Comparison of ENCODE assay signal across 8 cellular contexts in genomic region chr19:1057185-1057857, GRCh38. TPM values are rescaled to one million over a fixed set of nuclear protein-coding genes. Genes with fewer than 3 reads are reported as not detected.
DNase-seq lines count a peak whose midpoint lies in the region; ATAC-seq and TF ChIP-seq lines count a peak whose summit lies in the region.

No MANE protein-coding gene starts in this region.

- H3K27me3 ChIP-seq in left ventricle myocardium inferior (ENCODE audit: low read depth) = no peaks in the 10 kb centered on the region
- H3K27me3 ChIP-seq in transverse colon = no peaks in the 10 kb centered on the region

- TF ChIP-seq EP300 in transverse colon (IDR thresholded peaks at IDR 0.05; ENCODE audit: low read depth) = no peak

- H3K27me3 Mint-ChIP-seq in effector memory CD8-positive, alpha-beta T cell = no peaks in the 10 kb centered on the region

- peaks cover 17 to 18% of the 10 kb centered on the region in 2 donors for H3K4me1 Mint-ChIP-seq in effector memory CD8-positive, alpha-beta T cell (ENCODE audit: low read depth in 2 of 2)

- intact Hi-C loops in left cardiac atrium (cut with DNase I) = no loop called here
- intact Hi-C loops in left ventricle myocardium inferior (cut with micrococcal nuclease) = no loop called here
- intact Hi-C loops in transverse colon (cut with DNase I; ENCODE audit: low total_unique reads) = no loop called here

- WGBS in transverse colon (ENCODE audit: low coverage in 1 of 2), 2 donors = 50 to 53% methylated on average over 1 to 3 of the region's 3 CpGs

- ATAC-seq in left cardiac atrium = peak in 1 of 2 donors; percentile 27
- peak; percentile 86 for ATAC-seq in effector memory CD8-positive, alpha-beta T cell (replicated peaks)
- ATAC-seq in GM19397 (IDR thresholded peaks at IDR 0.05; ENCODE audit: unreplicated experiment) = no peak
- ATAC-seq in GM21825 (IDR thresholded peaks at IDR 0.05; ENCODE audit: unreplicated experiment) = no peak

- no peak for TF ChIP-seq CTCF in left ventricle myocardium inferior (IDR thresholded peaks at IDR 0.05; ENCODE audit: borderline replicate concordance)
- TF ChIP-seq CTCF in transverse colon (IDR thresholded peaks at IDR 0.05) = peak in 3 of 5 experiments; percentile 15 to 42 (median 28)

- H3K27ac Mint-ChIP-seq in effector memory CD8-positive, alpha-beta T cell = peak overlapping the region; percentile 33 to 60

- DNase-seq in left cardiac atrium (peak; percentile 9), left ventricle myocardium inferior (no peak), RPMI8226 (peak; percentile 75), transverse colon (no peak), SKM-1 (lab: John Stamatoyannopoulos, UW; ENCODE audit: unreplicated experiment) (no peak)
- DNase-seq in effector memory CD8-positive, alpha-beta T cell = no peak

- H3K9me3 ChIP-seq in left ventricle myocardium inferior (replicated peaks) = peaks cover 49% of the 10 kb centered on the region
- H3K9me3 ChIP-seq in transverse colon = peaks cover 0 to 13% of the 10 kb centered on the region in 2 donors

- H3K36me3 Mint-ChIP-seq in effector memory CD8-positive, alpha-beta T cell (ENCODE audit: insufficient read depth) = peaks cover 17% of the 10 kb centered on the region

- H3K9me3 Mint-ChIP-seq in effector memory CD8-positive, alpha-beta T cell = no peaks in the 10 kb centered on the region

- H3K27ac ChIP-seq in left ventricle myocardium inferior (replicated peaks) = no peak overlapping the region
- no peak overlapping the region for H3K27ac ChIP-seq in transverse colon

- H3K4me1 ChIP-seq in left ventricle myocardium inferior = no peaks in the 10 kb centered on the region
- no peaks in the 10 kb centered on the region for H3K4me1 ChIP-seq in transverse colon

- H3K4me3 ChIP-seq in left ventricle myocardium inferior (no peak overlapping the region), transverse colon (no peak overlapping the region)

- in situ Hi-C loops in transverse colon (cut with MboI; ENCODE audit: low pct_ligation_motif_present in 1 of 4, low pct_unique_long_range_greater_than_20kb in 1 of 4, low sequenced_read_pairs in 3 of 4) = no loop called here

- no peak for TF ChIP-seq POLR2A in transverse colon (IDR thresholded peaks at IDR 0.05)

- peak overlapping the region; percentile 30 for H3K4me3 Mint-ChIP-seq in effector memory CD8-positive, alpha-beta T cell

- peaks cover 48% of the 10 kb centered on the region for H3K36me3 ChIP-seq in left ventricle myocardium inferior
- H3K36me3 ChIP-seq in transverse colon = no peaks in the 10 kb centered on the region

RNA-seq across cellular contexts. Expression of gene ARHGAP45, which starts 9.6 kb away (rescaled TPM):
- 10 to 100 TPM; 10.6 to 12.6 TPM for total RNA-seq in left cardiac atrium
- total RNA-seq in left ventricle myocardium inferior = 4.8 TPM
- total RNA-seq in transverse colon = 100 to 1,000 TPM in 1 of 4 donors, 10 to 100 TPM in 2, 1 to 10 TPM in 1; 10.0 to 174 (median 76.9) TPM

RNA-seq across cellular contexts. Expression of gene ABCA7, which starts 17.4 kb away (rescaled TPM):
- total RNA-seq in left cardiac atrium = 10 to 100 TPM in 1 of 2 donors, 1 to 10 TPM in 1; 7.7 to 10.0 TPM
- 9.3 TPM for total RNA-seq in left ventricle myocardium inferior
- 100 to 1,000 TPM in 1 of 4 donors, 10 to 100 TPM in 3; 47.1 to 128 (median 82.0) TPM for total RNA-seq in transverse colon

RNA-seq across cellular contexts. Expression of gene CNN2, which starts 30.9 kb away (rescaled TPM):
- total RNA-seq in left cardiac atrium = 10 to 100 TPM; 74.4 to 83.8 TPM
- 45.6 TPM for total RNA-seq in left ventricle myocardium inferior
- total RNA-seq in transverse colon = 10 to 100 TPM; 39.2 to 57.6 (median 48.2) TPM

RNA-seq across cellular contexts. Expression of gene RNU6-2, which starts 36.0 kb away (rescaled TPM):
- total RNA-seq in left cardiac atrium (not detected), left ventricle myocardium inferior (not detected), transverse colon (not detected)

RNA-seq across cellular contexts. Expression of gene TMEM259, which starts 36.4 kb away (rescaled TPM):
- total RNA-seq in left cardiac atrium (100 to 1,000 TPM; 110 to 144 TPM), left ventricle myocardium inferior (119 TPM), transverse colon (100 to 1,000 TPM; 226 to 676 (median 303) TPM)

Comparison
In these comparisons a context has a peak if more than half of its experiments do, and no peak if none do; other contexts are left out.
1. DNase-seq: peak in left cardiac atrium (single experiment) and RPMI8226 (single experiment); none in left ventricle myocardium inferior (single experiment), effector memory CD8-positive, alpha-beta T cell (0 of 3), transverse colon (single experiment) and SKM-1 (single experiment).